Comparison of ENCODE assay signal across 9 cellular contexts in the genomic region with DNA sequence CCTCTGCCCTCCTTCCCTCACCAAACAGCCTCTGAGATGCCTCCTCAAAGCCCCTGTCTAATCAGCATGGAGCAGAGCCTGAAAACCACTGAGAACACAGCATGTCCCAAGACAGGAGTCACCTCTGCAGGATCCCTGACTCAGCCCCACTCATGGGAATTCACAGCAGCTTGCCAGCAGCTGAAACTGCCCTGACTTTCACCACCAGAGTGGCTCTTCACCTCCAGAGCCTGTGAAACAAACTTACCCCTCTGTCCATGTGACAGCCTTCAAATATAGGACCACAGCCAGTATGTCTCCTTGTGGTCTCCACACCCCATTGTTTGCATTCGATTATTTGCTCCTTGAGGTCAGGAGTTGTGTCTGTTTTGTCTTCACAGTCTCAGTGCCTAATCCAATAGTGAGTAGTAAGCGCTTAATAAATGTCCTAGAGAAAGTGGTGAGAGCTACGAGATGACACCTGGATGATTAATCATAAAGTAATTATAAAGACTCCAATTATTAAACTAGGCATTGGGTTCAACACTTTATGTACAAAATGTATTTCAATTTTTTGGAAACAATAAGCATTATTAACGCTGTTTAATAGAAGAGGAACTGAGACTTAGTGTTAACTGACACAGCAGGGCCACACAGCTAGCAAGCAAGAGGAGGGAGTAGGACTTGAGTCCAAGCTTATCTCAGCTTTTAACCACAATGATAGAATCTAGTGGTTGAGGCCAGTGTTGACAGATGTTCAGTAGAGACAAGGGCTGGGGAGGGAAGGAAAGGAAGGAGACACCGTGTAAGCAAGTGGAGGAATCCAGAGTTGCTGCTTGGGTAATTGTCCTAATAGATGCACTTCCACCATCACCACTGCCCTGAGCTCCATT.
DNase-seq lines count a peak whose midpoint lies in the region; ATAC-seq and TF ChIP-seq lines count a peak whose summit lies in the region.
"Had no signal": no experiment of that assay in that cellular context is flagged by ENCODE, and none has a peak within 500 bp of the region (broad histone marks: within the 10 kb centered on the region; RNA-seq: fewer than 3 reads in every experiment).

No MANE protein-coding gene starts in this region.

- H3K9me3 ChIP-seq in PC-3 (ENCODE audit: low read length) (no peaks in the 10 kb centered on the region), vagina (no peaks in the 10 kb centered on the region), Peyer's patch (no peaks in the 10 kb centered on the region)
- H3K9me3 ChIP-seq: A549 had no signal

- BruUV-seq in PC-3 (replicated peaks; lab: Mats Ljungman, UMichigan), result no TSS peak

- ATAC-seq in HG02885 (IDR thresholded peaks at IDR 0.05; ENCODE audit: poor library complexity, unreplicated experiment), result peak; percentile 69
- ATAC-seq in PC-3, result no peak
- ATAC-seq: A549 had no signal

- H3K36me3 Mint-ChIP-seq in activated CD4-positive, alpha-beta T cell treated with anti-CD3 and anti-CD28 coated beads, Interleukin-2, amount 10 ng/mL, durations not matched to agents 7 days and 5 days (ENCODE audit: low read depth), result peaks cover 3% of the 10 kb centered on the region

- peaks cover 5% of the 10 kb centered on the region for H3K27me3 Mint-ChIP-seq in activated CD4-positive, alpha-beta T cell treated with anti-CD3 and anti-CD28 coated beads, Interleukin-2, amount 10 ng/mL, durations not matched to agents 7 days and 5 days

- H3K9ac ChIP-seq in PC-3 (ENCODE audit: low read length), result no peak overlapping the region

- peaks cover 6% of the 10 kb centered on the region for H3F3A ChIP-seq in PC-3 (ENCODE audit: low read length, unreplicated experiment)

- peak; percentile 9 for DNase-seq in activated CD4-positive, alpha-beta T cell treated with anti-CD3 and anti-CD28 coated beads for 48 hours
- DNase-seq in activated CD4-positive, alpha-beta T cell treated with anti-CD3 and anti-CD28 coated beads, Interleukin-2, amount 10 ng/mL, durations not matched to agents 7 days and 5 days, result no peak
- peak; percentile 48 for DNase-seq in PC-3
- peak; percentile 46 for DNase-seq in renal cortical epithelial cell (ENCODE audit: low read depth)
- no peak for DNase-seq in vagina (ENCODE audit: extremely low spot score in 2 of 2)
- DNase-seq in Peyer's patch, result no peak
- DNase-seq in NCI-H2196 (lab: John Stamatoyannopoulos, UW; ENCODE audit: unreplicated experiment), result no peak

- no peaks in the 10 kb centered on the region for H4K20me1 ChIP-seq in PC-3 (ENCODE audit: low read length)

- H3K9me2 ChIP-seq in PC-3 (replicated peaks; ENCODE audit: low read length), result no peaks in the 10 kb centered on the region

- TF ChIP-seq CTCF in PC-3 (conservative IDR thresholded peaks at IDR 0.05; ENCODE audit: low read depth, low read length) (no peak), vagina (IDR thresholded peaks at IDR 0.05) (no peak), Peyer's patch (IDR thresholded peaks at IDR 0.05) (no peak)

- H3K27me3 ChIP-seq in PC-3 (ENCODE audit: low read length), result no peaks in the 10 kb centered on the region
- H3K27me3 ChIP-seq in vagina, result no peaks in the 10 kb centered on the region
- no peaks in the 10 kb centered on the region for H3K27me3 ChIP-seq in Peyer's patch

- H3K79me2 ChIP-seq in PC-3 (ENCODE audit: low read length), result no peaks in the 10 kb centered on the region

- no peaks in the 10 kb centered on the region for H3K36me3 ChIP-seq in PC-3 (ENCODE audit: low read depth, low read length)
- no peaks in the 10 kb centered on the region for H3K36me3 ChIP-seq in vagina
- H3K36me3 ChIP-seq in Peyer's patch, result no peaks in the 10 kb centered on the region

- H3K4me1 ChIP-seq in PC-3 (ENCODE audit: insufficient read depth, low read length) (peaks cover 30% of the 10 kb centered on the region), vagina (peaks cover 11% of the 10 kb centered on the region), Peyer's patch (no peaks in the 10 kb centered on the region)

- H3K4me1 Mint-ChIP-seq in activated CD4-positive, alpha-beta T cell treated with anti-CD3 and anti-CD28 coated beads, Interleukin-2, amount 10 ng/mL, durations not matched to agents 7 days and 5 days, result peaks cover 24% of the 10 kb centered on the region

- intact Hi-C loops in PC-3 (cut with micrococcal nuclease), result no loop called here
- intact Hi-C loops in vagina (cut with DNase I), result no loop called here

- POLR2A ChIA-PET in activated CD4-positive, alpha-beta T cell treated with anti-CD3 and anti-CD28 coated beads, Interleukin-2, amount 10 ng/mL, durations not matched to agents 7 days and 5 days (lab: Charles Lee), result no interaction called here
- POLR2A ChIA-PET in PC-3 (lab: Charles Lee; ENCODE audit: unreplicated experiment), result no interaction called here

- H3K4me3 Mint-ChIP-seq in activated CD4-positive, alpha-beta T cell treated with anti-CD3 and anti-CD28 coated beads, Interleukin-2, amount 10 ng/mL, durations not matched to agents 7 days and 5 days, result no peak overlapping the region

- CTCF ChIA-PET in activated CD4-positive, alpha-beta T cell treated with anti-CD3 and anti-CD28 coated beads, Interleukin-2, amount 10 ng/mL, durations not matched to agents 7 days and 5 days (lab: Charles Lee), result interaction anchor here (0.7 kb wide), 1 partner anchor 61 kb away, joined by 3 read pairs; no protein-coding TSS in a partner anchor
- CTCF ChIA-PET in PC-3 (lab: Charles Lee), result no interaction called here

- H3K27ac ChIP-seq in PC-3 (ENCODE audit: low read length) (no peak overlapping the region), vagina (no peak overlapping the region), Peyer's patch (no peak overlapping the region)
- H3K27ac ChIP-seq: A549 had no signal

- H2AFZ ChIP-seq in PC-3 (ENCODE audit: low read length), result no peak overlapping the region

- no peak overlapping the region for H3K4me2 ChIP-seq in PC-3 (ENCODE audit: low read length)
- H3K4me2 ChIP-seq: A549 had no signal

- TF ChIP-seq POLR2A in vagina (IDR thresholded peaks at IDR 0.05) (no peak), Peyer's patch (IDR thresholded peaks at IDR 0.05) (no peak)

- H3K27ac Mint-ChIP-seq in activated CD4-positive, alpha-beta T cell treated with anti-CD3 and anti-CD28 coated beads, Interleukin-2, amount 10 ng/mL, durations not matched to agents 7 days and 5 days, result no peak overlapping the region

- H3K9me3 Mint-ChIP-seq in activated CD4-positive, alpha-beta T cell treated with anti-CD3 and anti-CD28 coated beads, Interleukin-2, amount 10 ng/mL, durations not matched to agents 7 days and 5 days, result peaks cover 2% of the 10 kb centered on the region

- H3K4me3 ChIP-seq in PC-3 (ENCODE audit: low read length) (no peak overlapping the region), vagina (no peak overlapping the region), Peyer's patch (no peak overlapping the region)
- H3K4me3 ChIP-seq: A549 had no signal

Comparison
In these comparisons a context has a peak if more than half of its experiments do, and no peak if none do; other contexts are left out.
1. DNase-seq: peak in activated CD4-positive, alpha-beta T cell treated with anti-CD3 and anti-CD28 coated beads for 48 hours (single experiment), PC-3 (single experiment) and renal cortical epithelial cell (single experiment); none in activated CD4-positive, alpha-beta T cell treated with anti-CD3 and anti-CD28 coated beads, Interleukin-2, amount 10 ng/mL, durations not matched to agents 7 days and 5 days (single experiment), vagina (0 of 2), Peyer's patch (0 of 3) and NCI-H2196 (single experiment).